In the genomic region with DNA sequence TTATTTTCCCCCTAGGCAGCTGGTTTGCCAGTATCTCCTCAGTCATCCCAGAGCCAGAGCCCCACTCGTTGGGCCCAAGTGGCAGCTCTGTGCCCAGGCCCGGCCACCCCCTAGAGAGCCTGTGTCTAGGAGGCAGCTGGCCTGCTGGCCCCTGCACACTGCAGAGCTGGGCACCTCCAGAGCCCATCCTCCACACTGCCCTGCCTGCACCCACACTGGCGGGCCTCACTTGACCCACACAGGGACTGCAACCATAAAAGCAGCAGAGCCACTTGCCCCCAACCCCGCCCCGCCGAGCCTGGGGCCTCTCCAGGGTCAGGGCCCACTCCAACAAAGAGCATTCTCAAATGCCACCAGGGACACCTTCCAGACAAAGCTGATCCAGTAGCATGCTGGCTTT, we compare ENCODE assay signal across 2 cellular contexts.
TF ChIP-seq lines count a peak whose summit lies in the region.

No MANE protein-coding gene starts in this region.

TF ChIP-seq in K562, 482 proteins besides CTCF, POLR2A, EP300 and RAD21:
- no peak for TF ChIP-seq HIVEP1 (CRISPR knock-in tag; IDR thresholded peaks at IDR 0.05)
- no peak for TF ChIP-seq FOXK1 (CRISPR knock-in tag; IDR thresholded peaks at IDR 0.05; ENCODE audit: borderline replicate concordance)
- TF ChIP-seq, protein P1, sequence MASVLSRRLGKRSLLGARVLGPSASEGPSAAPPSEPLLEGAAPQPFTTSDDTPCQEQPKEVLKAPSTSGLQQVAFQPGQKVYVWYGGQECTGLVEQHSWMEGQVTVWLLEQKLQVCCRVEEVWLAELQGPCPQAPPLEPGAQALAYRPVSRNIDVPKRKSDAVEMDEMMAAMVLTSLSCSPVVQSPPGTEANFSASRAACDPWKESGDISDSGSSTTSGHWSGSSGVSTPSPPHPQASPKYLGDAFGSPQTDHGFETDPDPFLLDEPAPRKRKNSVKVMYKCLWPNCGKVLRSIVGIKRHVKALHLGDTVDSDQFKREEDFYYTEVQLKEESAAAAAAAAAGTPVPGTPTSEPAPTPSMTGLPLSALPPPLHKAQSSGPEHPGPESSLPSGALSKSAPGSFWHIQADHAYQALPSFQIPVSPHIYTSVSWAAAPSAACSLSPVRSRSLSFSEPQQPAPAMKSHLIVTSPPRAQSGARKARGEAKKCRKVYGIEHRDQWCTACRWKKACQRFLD (CRISPR knock-in tag; IDR thresholded peaks at IDR 0.05), result no peak
- peak; percentile 21; the same call in 1 of the 2 replicates for TF ChIP-seq POLR2G (IDR thresholded peaks at IDR 0.05; ENCODE audit: low read depth, low read length)

TF ChIP-seq in liver, 16 proteins besides CTCF, POLR2A, EP300 and RAD21:
- TF ChIP-seq HNF4G (IDR thresholded peaks at IDR 0.05) (no peak), TAF1 (conservative IDR thresholded peaks at IDR 0.05) (no peak), JUND (IDR thresholded peaks at IDR 0.05) (no peak), EGR1 (IDR thresholded peaks at IDR 0.05; ENCODE audit: low read depth in 2 of 2) (no peak)
- TF ChIP-seq, protein P2, sequence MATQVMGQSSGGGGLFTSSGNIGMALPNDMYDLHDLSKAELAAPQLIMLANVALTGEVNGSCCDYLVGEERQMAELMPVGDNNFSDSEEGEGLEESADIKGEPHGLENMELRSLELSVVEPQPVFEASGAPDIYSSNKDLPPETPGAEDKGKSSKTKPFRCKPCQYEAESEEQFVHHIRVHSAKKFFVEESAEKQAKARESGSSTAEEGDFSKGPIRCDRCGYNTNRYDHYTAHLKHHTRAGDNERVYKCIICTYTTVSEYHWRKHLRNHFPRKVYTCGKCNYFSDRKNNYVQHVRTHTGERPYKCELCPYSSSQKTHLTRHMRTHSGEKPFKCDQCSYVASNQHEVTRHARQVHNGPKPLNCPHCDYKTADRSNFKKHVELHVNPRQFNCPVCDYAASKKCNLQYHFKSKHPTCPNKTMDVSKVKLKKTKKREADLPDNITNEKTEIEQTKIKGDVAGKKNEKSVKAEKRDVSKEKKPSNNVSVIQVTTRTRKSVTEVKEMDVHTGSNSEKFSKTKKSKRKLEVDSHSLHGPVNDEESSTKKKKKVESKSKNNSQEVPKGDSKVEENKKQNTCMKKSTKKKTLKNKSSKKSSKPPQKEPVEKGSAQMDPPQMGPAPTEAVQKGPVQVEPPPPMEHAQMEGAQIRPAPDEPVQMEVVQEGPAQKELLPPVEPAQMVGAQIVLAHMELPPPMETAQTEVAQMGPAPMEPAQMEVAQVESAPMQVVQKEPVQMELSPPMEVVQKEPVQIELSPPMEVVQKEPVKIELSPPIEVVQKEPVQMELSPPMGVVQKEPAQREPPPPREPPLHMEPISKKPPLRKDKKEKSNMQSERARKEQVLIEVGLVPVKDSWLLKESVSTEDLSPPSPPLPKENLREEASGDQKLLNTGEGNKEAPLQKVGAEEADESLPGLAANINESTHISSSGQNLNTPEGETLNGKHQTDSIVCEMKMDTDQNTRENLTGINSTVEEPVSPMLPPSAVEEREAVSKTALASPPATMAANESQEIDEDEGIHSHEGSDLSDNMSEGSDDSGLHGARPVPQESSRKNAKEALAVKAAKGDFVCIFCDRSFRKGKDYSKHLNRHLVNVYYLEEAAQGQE (IDR thresholded peaks at IDR 0.05), result no peak
